In the genomic region with DNA sequence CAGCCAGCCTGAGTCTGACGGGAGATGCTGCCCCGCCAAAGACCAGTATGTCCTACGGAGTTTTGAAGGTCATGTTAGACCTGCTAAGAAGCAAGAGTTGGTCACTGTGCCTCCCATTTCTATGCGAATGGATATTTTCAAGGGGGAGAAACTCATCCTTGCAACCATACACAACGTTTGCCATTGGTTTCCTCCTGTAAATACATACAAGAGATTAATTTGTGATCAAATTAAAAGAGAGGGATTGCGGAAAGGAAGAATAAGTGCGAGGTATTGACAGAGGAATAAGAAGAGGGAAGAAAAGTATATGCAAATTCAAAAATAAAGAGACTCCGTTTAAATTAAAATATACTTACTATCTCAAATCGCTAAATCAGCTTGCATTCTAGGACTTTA, we compare ENCODE assay signal across 8 cellular contexts. TPM values are rescaled to one million over a fixed set of nuclear protein-coding genes. Genes with fewer than 3 reads are reported as not detected.
DNase-seq lines count a peak whose midpoint lies in the region; ATAC-seq, FAIRE-seq and TF ChIP-seq lines count a peak whose summit lies in the region.

No MANE protein-coding gene starts in this region.

- peaks cover 8% of the 10 kb centered on the region for H3K4me1 ChIP-seq in cardiac muscle cell (ENCODE audit: low read depth)
- no peaks in the 10 kb centered on the region for H3K4me1 ChIP-seq in mesodermal cell (ENCODE audit: control insufficient read depth, insufficient read depth, low read length, poor library complexity, severe bottlenecking)

- H3K4me3 ChIP-seq in cardiac muscle cell (peak overlapping the region; percentile 56), mesodermal cell (ENCODE audit: extremely low read depth, insufficient read depth, low read length, poor library complexity, severe bottlenecking) (peak overlapping the region; percentile 46)

- H3K4me3 Mint-ChIP-seq in type B pancreatic cell: peak overlapping the region; percentile 96

- TF ChIP-seq CTCF in cardiac muscle cell (IDR thresholded peaks at IDR 0.05; ENCODE audit: low read depth, low read length) (no peak), type B pancreatic cell (conservative IDR thresholded peaks at IDR 0.05) (no peak)

- DNase-seq in cardiac muscle cell (ENCODE audit: low read depth in 1 of 2, low spot score in 1 of 2) (no peak), Right ventricle myocardium inferior (ENCODE audit: missing footprints) (no peak), type B pancreatic cell (ENCODE audit: extremely low spot score, unreplicated experiment) (no peak), cerebellar nuclear complex (lab: John Stamatoyannopoulos, UW) (no peak), RCC 7860 (ENCODE audit: low spot score) (no peak), GM19239 (ENCODE audit: insufficient read length, low spot score) (no peak)

- no peaks in the 10 kb centered on the region for H3K9me3 Mint-ChIP-seq in type B pancreatic cell

- H3K4me1 Mint-ChIP-seq in type B pancreatic cell (ENCODE audit: unreplicated experiment): peaks cover 11% of the 10 kb centered on the region

- no peaks in the 10 kb centered on the region for H3K36me3 Mint-ChIP-seq in type B pancreatic cell

- H3K9me3 ChIP-seq in cardiac muscle cell (ENCODE audit: low read depth): no peaks in the 10 kb centered on the region
- no peaks in the 10 kb centered on the region for H3K9me3 ChIP-seq in mesodermal cell (ENCODE audit: control insufficient read depth, low read length)

- H3K36me3 ChIP-seq in cardiac muscle cell: no peaks in the 10 kb centered on the region
- H3K36me3 ChIP-seq in mesodermal cell (ENCODE audit: control insufficient read depth, insufficient read depth, low read length): no peaks in the 10 kb centered on the region

- FAIRE-seq in RCC 7860 (lab: Jason Lieb, UNC) (no peak), GM19239 (lab: Jason Lieb, UNC) (no peak)

- H3K27ac ChIP-seq in cardiac muscle cell: no peak overlapping the region
- peak overlapping the region; percentile 59 for H3K27ac ChIP-seq in angular gyrus (ENCODE audit: low read depth, low read length)
- H3K27ac ChIP-seq in mesodermal cell (ENCODE audit: low read depth, low read length, severe bottlenecking): no peak overlapping the region

- WGBS in mesodermal cell (ENCODE audit: insufficient coverage in 2 of 2), 2 experiments: 3 to 4% methylated on average over 3 of the region's 9 CpGs

- H3K27me3 Mint-ChIP-seq in type B pancreatic cell: peaks cover 55% of the 10 kb centered on the region

- no peak for ATAC-seq in Right ventricle myocardium inferior

- peaks cover 85% of the 10 kb centered on the region for H3K27me3 ChIP-seq in cardiac muscle cell

- peak overlapping the region; percentile 81 for H3K27ac Mint-ChIP-seq in type B pancreatic cell

- intact Hi-C loops in Right ventricle myocardium inferior (cut with DNase I): loop anchor here (10.0 kb wide), 1 partner anchor 65 kb away; no protein-coding TSS in a partner anchor

RNA-seq across cellular contexts. Expression of a gene that starts 0.8 kb away (rescaled TPM):
- total RNA-seq in cardiac muscle cell (0.09 and 0.25 TPM in 2 replicates), Right ventricle myocardium inferior (0.35 TPM), type B pancreatic cell (ENCODE audit: low replicate concordance) (0.38 and 5.6 TPM in 2 replicates)
- 0.18 and 0.59 TPM in 2 replicates for polyA plus RNA-seq in cardiac muscle cell
- 1.6 TPM for polyA plus RNA-seq in mesodermal cell (2013, experiment 1 of 2)
- polyA plus RNA-seq in mesodermal cell (2013, experiment 2 of 2): 1.4 TPM
